ENCODE assay signal across 1 cellular context in the genomic region with DNA sequence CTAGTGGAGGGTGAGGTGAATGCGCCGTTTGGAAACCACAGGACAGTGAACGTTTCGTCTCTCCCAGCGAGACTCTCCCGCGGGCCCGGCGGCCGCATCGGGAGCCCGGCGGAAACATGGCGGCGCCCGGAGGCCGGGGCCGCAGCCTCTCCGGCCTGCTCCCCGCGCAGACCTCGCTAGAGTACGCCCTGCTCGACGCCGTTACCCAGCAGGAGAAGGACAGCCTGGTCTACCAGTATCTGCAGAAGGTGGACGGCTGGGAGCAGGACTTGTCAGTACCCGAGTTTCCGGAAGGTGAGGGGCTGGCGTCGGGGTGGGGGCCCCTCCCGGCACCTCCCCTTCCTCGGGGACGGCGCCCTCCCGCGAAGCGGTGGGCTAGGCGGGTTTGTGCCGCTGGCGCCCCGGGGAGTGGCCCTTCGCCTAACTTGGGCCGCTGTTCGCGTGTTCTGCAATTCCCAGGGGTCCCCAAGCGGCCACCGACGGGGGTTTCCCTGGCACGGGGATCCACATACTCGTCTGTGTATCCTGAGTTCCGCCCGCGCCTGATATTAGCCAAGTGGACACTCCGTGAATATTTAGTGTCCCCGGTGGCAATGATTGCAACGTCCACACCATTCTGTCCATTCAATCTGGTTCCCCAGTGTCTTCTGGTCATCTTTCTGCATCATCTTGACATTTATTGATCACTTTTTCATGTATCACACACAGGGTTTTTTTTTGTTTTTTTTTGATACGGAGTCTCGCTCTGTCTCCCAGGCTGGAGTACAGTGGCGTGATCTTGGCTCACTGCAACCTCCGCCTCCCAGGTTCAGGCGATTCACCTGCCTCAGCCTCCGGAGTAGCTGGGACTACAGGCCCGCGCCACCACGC.
TF ChIP-seq lines count a peak whose summit lies in the region.

No MANE protein-coding gene starts in this region.

TF ChIP-seq in HepG2, 621 proteins besides CTCF, POLR2A, EP300 and RAD21 (continued from another document and continues in another):
- TF ChIP-seq, protein P1, sequence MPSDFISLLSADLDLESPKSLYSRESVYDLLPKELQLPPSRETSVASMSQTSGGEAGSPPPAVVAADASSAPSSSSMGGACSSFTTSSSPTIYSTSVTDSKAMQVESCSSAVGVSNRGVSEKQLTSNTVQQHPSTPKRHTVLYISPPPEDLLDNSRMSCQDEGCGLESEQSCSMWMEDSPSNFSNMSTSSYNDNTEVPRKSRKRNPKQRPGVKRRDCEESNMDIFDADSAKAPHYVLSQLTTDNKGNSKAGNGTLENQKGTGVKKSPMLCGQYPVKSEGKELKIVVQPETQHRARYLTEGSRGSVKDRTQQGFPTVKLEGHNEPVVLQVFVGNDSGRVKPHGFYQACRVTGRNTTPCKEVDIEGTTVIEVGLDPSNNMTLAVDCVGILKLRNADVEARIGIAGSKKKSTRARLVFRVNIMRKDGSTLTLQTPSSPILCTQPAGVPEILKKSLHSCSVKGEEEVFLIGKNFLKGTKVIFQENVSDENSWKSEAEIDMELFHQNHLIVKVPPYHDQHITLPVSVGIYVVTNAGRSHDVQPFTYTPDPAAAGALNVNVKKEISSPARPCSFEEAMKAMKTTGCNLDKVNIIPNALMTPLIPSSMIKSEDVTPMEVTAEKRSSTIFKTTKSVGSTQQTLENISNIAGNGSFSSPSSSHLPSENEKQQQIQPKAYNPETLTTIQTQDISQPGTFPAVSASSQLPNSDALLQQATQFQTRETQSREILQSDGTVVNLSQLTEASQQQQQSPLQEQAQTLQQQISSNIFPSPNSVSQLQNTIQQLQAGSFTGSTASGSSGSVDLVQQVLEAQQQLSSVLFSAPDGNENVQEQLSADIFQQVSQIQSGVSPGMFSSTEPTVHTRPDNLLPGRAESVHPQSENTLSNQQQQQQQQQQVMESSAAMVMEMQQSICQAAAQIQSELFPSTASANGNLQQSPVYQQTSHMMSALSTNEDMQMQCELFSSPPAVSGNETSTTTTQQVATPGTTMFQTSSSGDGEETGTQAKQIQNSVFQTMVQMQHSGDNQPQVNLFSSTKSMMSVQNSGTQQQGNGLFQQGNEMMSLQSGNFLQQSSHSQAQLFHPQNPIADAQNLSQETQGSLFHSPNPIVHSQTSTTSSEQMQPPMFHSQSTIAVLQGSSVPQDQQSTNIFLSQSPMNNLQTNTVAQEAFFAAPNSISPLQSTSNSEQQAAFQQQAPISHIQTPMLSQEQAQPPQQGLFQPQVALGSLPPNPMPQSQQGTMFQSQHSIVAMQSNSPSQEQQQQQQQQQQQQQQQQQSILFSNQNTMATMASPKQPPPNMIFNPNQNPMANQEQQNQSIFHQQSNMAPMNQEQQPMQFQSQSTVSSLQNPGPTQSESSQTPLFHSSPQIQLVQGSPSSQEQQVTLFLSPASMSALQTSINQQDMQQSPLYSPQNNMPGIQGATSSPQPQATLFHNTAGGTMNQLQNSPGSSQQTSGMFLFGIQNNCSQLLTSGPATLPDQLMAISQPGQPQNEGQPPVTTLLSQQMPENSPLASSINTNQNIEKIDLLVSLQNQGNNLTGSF (CRISPR knock-in tag; IDR thresholded peaks at IDR 0.05) = 0 out of 2 replicates have a peak, but pooled peaks have one; percentile 44
- TF ChIP-seq, protein P2, sequence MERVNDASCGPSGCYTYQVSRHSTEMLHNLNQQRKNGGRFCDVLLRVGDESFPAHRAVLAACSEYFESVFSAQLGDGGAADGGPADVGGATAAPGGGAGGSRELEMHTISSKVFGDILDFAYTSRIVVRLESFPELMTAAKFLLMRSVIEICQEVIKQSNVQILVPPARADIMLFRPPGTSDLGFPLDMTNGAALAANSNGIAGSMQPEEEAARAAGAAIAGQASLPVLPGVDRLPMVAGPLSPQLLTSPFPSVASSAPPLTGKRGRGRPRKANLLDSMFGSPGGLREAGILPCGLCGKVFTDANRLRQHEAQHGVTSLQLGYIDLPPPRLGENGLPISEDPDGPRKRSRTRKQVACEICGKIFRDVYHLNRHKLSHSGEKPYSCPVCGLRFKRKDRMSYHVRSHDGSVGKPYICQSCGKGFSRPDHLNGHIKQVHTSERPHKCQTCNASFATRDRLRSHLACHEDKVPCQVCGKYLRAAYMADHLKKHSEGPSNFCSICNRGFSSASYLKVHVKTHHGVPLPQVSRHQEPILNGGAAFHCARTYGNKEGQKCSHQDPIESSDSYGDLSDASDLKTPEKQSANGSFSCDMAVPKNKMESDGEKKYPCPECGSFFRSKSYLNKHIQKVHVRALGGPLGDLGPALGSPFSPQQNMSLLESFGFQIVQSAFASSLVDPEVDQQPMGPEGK (CRISPR knock-in tag; IDR thresholded peaks at IDR 0.05) = peak; percentile 97
- TF ChIP-seq, protein P3, sequence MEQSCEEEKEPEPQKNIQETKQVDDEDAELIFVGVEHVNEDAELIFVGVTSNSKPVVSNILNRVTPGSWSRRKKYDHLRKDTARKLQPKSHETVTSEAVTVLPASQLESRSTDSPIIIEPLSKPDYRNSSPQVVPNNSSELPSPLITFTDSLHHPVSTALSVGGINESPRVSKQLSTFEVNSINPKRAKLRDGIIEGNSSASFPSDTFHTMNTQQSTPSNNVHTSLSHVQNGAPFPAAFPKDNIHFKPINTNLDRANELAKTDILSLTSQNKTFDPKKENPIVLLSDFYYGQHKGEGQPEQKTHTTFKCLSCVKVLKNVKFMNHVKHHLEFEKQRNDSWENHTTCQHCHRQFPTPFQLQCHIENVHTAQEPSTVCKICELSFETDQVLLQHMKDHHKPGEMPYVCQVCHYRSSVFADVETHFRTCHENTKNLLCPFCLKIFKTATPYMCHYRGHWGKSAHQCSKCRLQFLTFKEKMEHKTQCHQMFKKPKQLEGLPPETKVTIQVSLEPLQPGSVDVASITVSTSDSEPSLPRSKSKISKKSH (CRISPR knock-in tag; IDR thresholded peaks at IDR 0.05; ENCODE audit: borderline replicate concordance) = no peak
- TF ChIP-seq, protein P4, sequence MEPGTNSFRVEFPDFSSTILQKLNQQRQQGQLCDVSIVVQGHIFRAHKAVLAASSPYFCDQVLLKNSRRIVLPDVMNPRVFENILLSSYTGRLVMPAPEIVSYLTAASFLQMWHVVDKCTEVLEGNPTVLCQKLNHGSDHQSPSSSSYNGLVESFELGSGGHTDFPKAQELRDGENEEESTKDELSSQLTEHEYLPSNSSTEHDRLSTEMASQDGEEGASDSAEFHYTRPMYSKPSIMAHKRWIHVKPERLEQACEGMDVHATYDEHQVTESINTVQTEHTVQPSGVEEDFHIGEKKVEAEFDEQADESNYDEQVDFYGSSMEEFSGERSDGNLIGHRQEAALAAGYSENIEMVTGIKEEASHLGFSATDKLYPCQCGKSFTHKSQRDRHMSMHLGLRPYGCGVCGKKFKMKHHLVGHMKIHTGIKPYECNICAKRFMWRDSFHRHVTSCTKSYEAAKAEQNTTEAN (CRISPR knock-in tag; conservative IDR thresholded peaks at IDR 0.05) = peak; percentile 56; the same call in 1 of the 2 replicates
- TF ChIP-seq, protein P5, sequence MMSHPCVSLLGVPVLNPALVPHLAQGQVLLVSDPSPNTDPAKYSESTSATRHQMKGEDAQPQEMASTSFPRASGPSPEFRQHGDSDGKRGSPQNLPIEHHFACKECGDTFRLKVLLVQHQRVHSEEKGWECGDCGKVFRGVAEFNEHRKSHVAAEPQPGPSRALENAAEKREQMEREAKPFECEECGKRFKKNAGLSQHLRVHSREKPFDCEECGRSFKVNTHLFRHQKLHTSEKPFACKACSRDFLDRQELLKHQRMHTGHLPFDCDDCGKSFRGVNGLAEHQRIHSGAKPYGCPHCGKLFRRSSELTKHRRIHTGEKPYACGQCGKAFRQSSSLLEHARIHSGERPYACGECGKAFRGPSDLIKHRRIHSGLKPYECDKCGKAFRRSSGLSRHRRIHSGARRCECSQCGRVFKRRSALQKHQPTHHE (CRISPR knock-in tag; IDR thresholded peaks at IDR 0.05; ENCODE audit: borderline replicate concordance) = peak; percentile 62; the same call in 1 of the 2 replicates
- TF ChIP-seq ZNF543 (CRISPR knock-in tag; IDR thresholded peaks at IDR 0.05) (no peak), NRL (CRISPR knock-in tag; IDR thresholded peaks at IDR 0.05; ENCODE audit: borderline replicate concordance) (peak; percentile 64; the same call in 1 of the 2 replicates), ZNF274 (CRISPR knock-in tag; IDR thresholded peaks at IDR 0.05) (no peak; the same call in 1 of the 2 replicates), ZFP37 (CRISPR knock-in tag; IDR thresholded peaks at IDR 0.05; ENCODE audit: borderline replicate concordance) (no peak), ZNF782 (CRISPR knock-in tag; IDR thresholded peaks at IDR 0.05; ENCODE audit: borderline replicate concordance) (no peak), ZNF713 (CRISPR knock-in tag; IDR thresholded peaks at IDR 0.05) (no peak), ZNF251 (CRISPR knock-in tag; IDR thresholded peaks at IDR 0.05) (no peak), ATRX (CRISPR knock-in tag; IDR thresholded peaks at IDR 0.05; ENCODE audit: borderline replicate concordance) (no peak), CENPX (CRISPR knock-in tag; IDR thresholded peaks at IDR 0.05) (no peak), PHF20 (CRISPR knock-in tag; IDR thresholded peaks at IDR 0.05) (no peak; the same call in 1 of the 2 replicates), ZNF652 (CRISPR knock-in tag; IDR thresholded peaks at IDR 0.05; ENCODE audit: borderline replicate concordance, low read depth) (no peak), ZNF317 (CRISPR knock-in tag; IDR thresholded peaks at IDR 0.05) (no peak), ZNF761 (CRISPR knock-in tag; conservative IDR thresholded peaks at IDR 0.05) (no peak)
- TF ChIP-seq, protein P6, sequence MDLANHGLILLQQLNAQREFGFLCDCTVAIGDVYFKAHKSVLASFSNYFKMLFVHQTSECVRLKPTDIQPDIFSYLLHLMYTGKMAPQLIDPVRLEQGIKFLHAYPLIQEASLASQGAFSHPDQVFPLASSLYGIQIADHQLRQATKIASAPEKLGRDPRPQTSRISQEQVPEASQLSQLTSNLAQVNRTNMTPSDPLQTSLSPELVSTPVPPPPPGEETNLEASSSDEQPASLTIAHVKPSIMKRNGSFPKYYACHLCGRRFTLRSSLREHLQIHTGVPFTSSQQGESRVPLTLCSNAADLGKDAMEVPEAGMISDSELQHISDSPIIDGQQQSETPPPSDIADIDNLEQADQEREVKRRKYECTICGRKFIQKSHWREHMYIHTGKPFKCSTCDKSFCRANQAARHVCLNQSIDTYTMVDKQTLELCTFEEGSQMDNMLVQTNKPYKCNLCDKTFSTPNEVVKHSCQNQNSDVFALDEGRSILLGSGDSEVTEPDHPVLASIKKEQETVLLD (CRISPR knock-in tag; IDR thresholded peaks at IDR 0.05; ENCODE audit: low read depth) = peak; percentile 58; the same call in 1 of the 2 replicates
- TF ChIP-seq, protein P7, sequence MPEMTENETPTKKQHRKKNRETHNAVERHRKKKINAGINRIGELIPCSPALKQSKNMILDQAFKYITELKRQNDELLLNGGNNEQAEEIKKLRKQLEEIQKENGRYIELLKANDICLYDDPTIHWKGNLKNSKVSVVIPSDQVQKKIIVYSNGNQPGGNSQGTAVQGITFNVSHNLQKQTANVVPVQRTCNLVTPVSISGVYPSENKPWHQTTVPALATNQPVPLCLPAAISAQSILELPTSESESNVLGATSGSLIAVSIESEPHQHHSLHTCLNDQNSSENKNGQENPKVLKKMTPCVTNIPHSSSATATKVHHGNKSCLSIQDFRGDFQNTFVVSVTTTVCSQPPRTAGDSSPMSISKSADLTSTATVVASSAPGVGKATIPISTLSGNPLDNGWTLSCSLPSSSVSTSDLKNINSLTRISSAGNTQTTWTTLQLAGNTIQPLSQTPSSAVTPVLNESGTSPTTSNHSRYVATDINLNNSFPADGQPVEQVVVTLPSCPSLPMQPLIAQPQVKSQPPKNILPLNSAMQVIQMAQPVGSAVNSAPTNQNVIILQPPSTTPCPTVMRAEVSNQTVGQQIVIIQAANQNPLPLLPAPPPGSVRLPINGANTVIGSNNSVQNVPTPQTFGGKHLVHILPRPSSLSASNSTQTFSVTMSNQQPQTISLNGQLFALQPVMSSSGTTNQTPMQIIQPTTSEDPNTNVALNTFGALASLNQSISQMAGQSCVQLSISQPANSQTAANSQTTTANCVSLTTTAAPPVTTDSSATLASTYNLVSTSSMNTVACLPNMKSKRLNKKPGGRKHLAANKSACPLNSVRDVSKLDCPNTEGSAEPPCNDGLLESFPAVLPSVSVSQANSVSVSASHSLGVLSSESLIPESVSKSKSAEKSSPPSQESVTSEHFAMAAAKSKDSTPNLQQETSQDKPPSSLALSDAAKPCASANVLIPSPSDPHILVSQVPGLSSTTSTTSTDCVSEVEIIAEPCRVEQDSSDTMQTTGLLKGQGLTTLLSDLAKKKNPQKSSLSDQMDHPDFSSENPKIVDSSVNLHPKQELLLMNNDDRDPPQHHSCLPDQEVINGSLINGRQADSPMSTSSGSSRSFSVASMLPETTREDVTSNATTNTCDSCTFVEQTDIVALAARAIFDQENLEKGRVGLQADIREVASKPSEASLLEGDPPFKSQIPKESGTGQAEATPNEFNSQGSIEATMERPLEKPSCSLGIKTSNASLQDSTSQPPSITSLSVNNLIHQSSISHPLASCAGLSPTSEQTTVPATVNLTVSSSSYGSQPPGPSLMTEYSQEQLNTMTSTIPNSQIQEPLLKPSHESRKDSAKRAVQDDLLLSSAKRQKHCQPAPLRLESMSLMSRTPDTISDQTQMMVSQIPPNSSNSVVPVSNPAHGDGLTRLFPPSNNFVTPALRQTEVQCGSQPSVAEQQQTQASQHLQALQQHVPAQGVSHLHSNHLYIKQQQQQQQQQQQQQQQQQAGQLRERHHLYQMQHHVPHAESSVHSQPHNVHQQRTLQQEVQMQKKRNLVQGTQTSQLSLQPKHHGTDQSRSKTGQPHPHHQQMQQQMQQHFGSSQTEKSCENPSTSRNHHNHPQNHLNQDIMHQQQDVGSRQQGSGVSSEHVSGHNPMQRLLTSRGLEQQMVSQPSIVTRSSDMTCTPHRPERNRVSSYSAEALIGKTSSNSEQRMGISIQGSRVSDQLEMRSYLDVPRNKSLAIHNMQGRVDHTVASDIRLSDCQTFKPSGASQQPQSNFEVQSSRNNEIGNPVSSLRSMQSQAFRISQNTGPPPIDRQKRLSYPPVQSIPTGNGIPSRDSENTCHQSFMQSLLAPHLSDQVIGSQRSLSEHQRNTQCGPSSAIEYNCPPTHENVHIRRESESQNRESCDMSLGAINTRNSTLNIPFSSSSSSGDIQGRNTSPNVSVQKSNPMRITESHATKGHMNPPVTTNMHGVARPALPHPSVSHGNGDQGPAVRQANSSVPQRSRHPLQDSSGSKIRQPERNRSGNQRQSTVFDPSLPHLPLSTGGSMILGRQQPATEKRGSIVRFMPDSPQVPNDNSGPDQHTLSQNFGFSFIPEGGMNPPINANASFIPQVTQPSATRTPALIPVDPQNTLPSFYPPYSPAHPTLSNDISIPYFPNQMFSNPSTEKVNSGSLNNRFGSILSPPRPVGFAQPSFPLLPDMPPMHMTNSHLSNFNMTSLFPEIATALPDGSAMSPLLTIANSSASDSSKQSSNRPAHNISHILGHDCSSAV (CRISPR knock-in tag; IDR thresholded peaks at IDR 0.05; ENCODE audit: borderline replicate concordance) = no peak
- TF ChIP-seq, protein P8, sequence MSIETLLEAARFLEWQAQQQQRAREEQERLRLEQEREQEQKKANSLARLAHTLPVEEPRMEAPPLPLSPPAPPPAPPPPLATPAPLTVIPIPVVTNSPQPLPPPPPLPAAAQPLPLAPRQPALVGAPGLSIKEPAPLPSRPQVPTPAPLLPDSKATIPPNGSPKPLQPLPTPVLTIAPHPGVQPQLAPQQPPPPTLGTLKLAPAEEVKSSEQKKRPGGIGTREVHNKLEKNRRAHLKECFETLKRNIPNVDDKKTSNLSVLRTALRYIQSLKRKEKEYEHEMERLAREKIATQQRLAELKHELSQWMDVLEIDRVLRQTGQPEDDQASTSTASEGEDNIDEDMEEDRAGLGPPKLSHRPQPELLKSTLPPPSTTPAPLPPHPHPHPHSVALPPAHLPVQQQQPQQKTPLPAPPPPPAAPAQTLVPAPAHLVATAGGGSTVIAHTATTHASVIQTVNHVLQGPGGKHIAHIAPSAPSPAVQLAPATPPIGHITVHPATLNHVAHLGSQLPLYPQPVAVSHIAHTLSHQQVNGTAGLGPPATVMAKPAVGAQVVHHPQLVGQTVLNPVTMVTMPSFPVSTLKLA (IDR thresholded peaks at IDR 0.05) = no peak
